Comparison of ENCODE assay signal across 8 cellular contexts in the genomic region with DNA sequence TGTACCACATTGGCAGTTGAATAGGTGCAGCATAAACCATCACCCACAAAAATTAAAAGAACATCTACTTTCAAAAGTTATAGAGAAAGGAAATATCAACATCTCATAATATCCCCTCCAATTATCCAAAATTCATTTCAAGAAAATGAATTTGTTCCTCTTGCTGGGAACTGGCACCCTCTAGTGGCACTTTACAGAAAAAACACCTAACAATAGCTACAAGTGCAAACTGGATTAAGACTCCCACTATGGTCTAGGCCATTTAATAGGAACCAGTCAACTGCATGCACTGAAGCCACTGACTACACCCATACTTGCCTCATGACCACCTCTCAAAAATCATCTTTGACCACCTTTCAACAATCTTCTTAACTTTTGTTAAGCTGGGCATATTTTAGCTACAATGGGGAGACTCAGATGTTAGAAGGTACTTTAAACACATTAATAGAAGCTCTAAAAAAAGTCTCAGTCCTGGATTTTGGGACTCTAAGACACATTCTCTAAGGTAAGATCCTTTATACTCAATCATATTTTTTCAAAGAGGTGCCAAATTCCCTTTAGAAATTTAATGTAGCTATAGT. TPM values are rescaled to one million over a fixed set of nuclear protein-coding genes. Genes with fewer than 3 reads are reported as not detected.
DNase-seq lines count a peak whose midpoint lies in the region; ATAC-seq and TF ChIP-seq lines count a peak whose summit lies in the region.

No MANE protein-coding gene starts in this region.

- no peaks in the 10 kb centered on the region for H3K9me2 ChIP-seq in OCI-LY1 (ENCODE audit: low read depth, low read length)

- ATAC-seq in HG03354 (IDR thresholded peaks at IDR 0.05; ENCODE audit: poor library complexity, severe bottlenecking, unreplicated experiment), result peak; percentile 75
- no peak for ATAC-seq in HG02870 (IDR thresholded peaks at IDR 0.05; ENCODE audit: unreplicated experiment)

- peak; percentile 49 for DNase-seq in NOMO-1 treated with DMSO at 0.1 percent for 48 hours (lab: John Stamatoyannopoulos, UW; ENCODE audit: unreplicated experiment)
- DNase-seq in NOMO-1 treated with dmso at 0.1 percent for 144 hours (lab: John Stamatoyannopoulos, UW; ENCODE audit: unreplicated experiment), result no peak
- DNase-seq in mammary epithelial cell, result peak; percentile 26
- peak; percentile 52 for DNase-seq in kidney tubule cell (ENCODE audit: low spot score)
- no peak for DNase-seq in type B pancreatic cell (ENCODE audit: extremely low spot score, unreplicated experiment)

- H3K36me3 ChIP-seq in OCI-LY1 (ENCODE audit: insufficient read depth, low read length) (peaks cover 60% of the 10 kb centered on the region), mammary epithelial cell (ENCODE audit: insufficient read depth, low read length) (peaks cover 36% of the 10 kb centered on the region)

- no peak overlapping the region for H3K4me3 Mint-ChIP-seq in type B pancreatic cell

- no peak overlapping the region for H2AFZ ChIP-seq in OCI-LY1 (ENCODE audit: low read length)
- H2AFZ ChIP-seq in mammary epithelial cell (ENCODE audit: low read depth, low read length), result no peak overlapping the region

- no peaks in the 10 kb centered on the region for H3K4me1 Mint-ChIP-seq in type B pancreatic cell (ENCODE audit: unreplicated experiment)

- H3K4me3 ChIP-seq in OCI-LY1 (ENCODE audit: low read depth, low read length, poor library complexity, severe bottlenecking) (no peak overlapping the region), mammary epithelial cell (replicated peaks in 1 of 3; ENCODE audit: insufficient read depth in 1 of 3, low read depth in 2 of 3, low read length in 3 of 3) (no peak overlapping the region)

- dilution Hi-C loops in mammary epithelial cell (cut with HindIII; ENCODE audit: low sequenced_read_pairs), result no loop called here

- in situ Hi-C loops in mammary epithelial cell (cut with MboI; ENCODE audit: low sequenced_read_pairs in 2 of 2), result loop anchor here in 1 of 2 donors (5.0 kb wide), 1 partner anchor 206 kb away; a partner anchor contains a TSS

- no peaks in the 10 kb centered on the region for H3K79me2 ChIP-seq in OCI-LY1 (ENCODE audit: insufficient read depth, low read length)
- peaks cover 8% of the 10 kb centered on the region for H3K79me2 ChIP-seq in mammary epithelial cell (ENCODE audit: insufficient read depth, low read length)

- peak; percentile 91 for TF ChIP-seq CTCF in OCI-LY1 (IDR thresholded peaks at IDR 0.05; ENCODE audit: low read length)
- TF ChIP-seq CTCF in mammary epithelial cell (conservative IDR thresholded peaks at IDR 0.05 in 1 of 2, IDR thresholded peaks at IDR 0.05 in 1 of 2; ENCODE audit: extremely low read depth in 1 of 2, insufficient read depth in 1 of 2, low read depth in 1 of 2, low read length in 2 of 2), result peak; percentile 75 to 77
- peak; percentile 96 for TF ChIP-seq CTCF in type B pancreatic cell (conservative IDR thresholded peaks at IDR 0.05)

- intact Hi-C loops in mammary epithelial cell (cut with micrococcal nuclease), result loop anchor here (1.0 kb wide), 2 partner anchors 186 to 201 kb away; no protein-coding TSS in a partner anchor

- H3K4me2 ChIP-seq in OCI-LY1 (ENCODE audit: low read length) (no peak overlapping the region), mammary epithelial cell (ENCODE audit: insufficient read depth, low read depth, low read length) (no peak overlapping the region)

- no peak overlapping the region for H3K27ac Mint-ChIP-seq in type B pancreatic cell

- H3K9ac ChIP-seq in OCI-LY1 (ENCODE audit: low read length) (no peak overlapping the region), mammary epithelial cell (ENCODE audit: insufficient read depth, low read length) (no peak overlapping the region)

- H3K27me3 Mint-ChIP-seq in type B pancreatic cell, result no peaks in the 10 kb centered on the region

- H4K20me1 ChIP-seq in OCI-LY1 (ENCODE audit: insufficient read depth, low read length) (no peaks in the 10 kb centered on the region), mammary epithelial cell (ENCODE audit: insufficient read depth, low read length) (no peaks in the 10 kb centered on the region)

- CTCF ChIA-PET in mammary epithelial cell (lab: Charles Lee; ENCODE audit: low non-redundant PET), result interaction anchor here (0.6 to 1.2 kb wide), 9 partner anchors 14 to 671 kb away, joined by 3 to 8 read pairs (median 4); no protein-coding TSS in a partner anchor

- H3K27me3 ChIP-seq in OCI-LY1 (ENCODE audit: insufficient read depth, low read length), result no peaks in the 10 kb centered on the region
- no peaks in the 10 kb centered on the region for H3K27me3 ChIP-seq in mammary epithelial cell (ENCODE audit: insufficient read depth, low read length)

- H3K4me1 ChIP-seq in OCI-LY1 (ENCODE audit: insufficient read depth, low read length, severe bottlenecking) (peaks cover 10% of the 10 kb centered on the region), mammary epithelial cell (ENCODE audit: insufficient read depth, low read length) (no peaks in the 10 kb centered on the region)

- H3K27ac ChIP-seq in OCI-LY1 (ENCODE audit: low read depth, low read length, poor library complexity, severe bottlenecking) (no peak overlapping the region), mammary epithelial cell (ENCODE audit: insufficient read depth, low read depth, low read length) (no peak overlapping the region)

- no TSS peak for BruUV-seq in mammary epithelial cell (replicated peaks; lab: Mats Ljungman, UMichigan)

- no peaks in the 10 kb centered on the region for H3K9me3 Mint-ChIP-seq in type B pancreatic cell

- no peaks in the 10 kb centered on the region for H3K9me3 ChIP-seq in OCI-LY1 (ENCODE audit: low read length)
- H3K9me3 ChIP-seq in mammary epithelial cell (replicated peaks; ENCODE audit: insufficient read depth, low read length), result no peaks in the 10 kb centered on the region

- peaks cover 41% of the 10 kb centered on the region for H3K36me3 Mint-ChIP-seq in type B pancreatic cell

- no peaks in the 10 kb centered on the region for H3F3A ChIP-seq in OCI-LY1 (ENCODE audit: insufficient read depth, low read length)

RNA-seq across cellular contexts. Expression of a gene that starts 17.3 kb away (rescaled TPM):
- 10 to 100 TPM; 11.2 to 21.0 TPM for total RNA-seq in mammary epithelial cell
- 6.5 TPM for polyA plus RNA-seq in mammary epithelial cell
- polyA minus RNA-seq in mammary epithelial cell, result 10.4 TPM
- total RNA-seq in type B pancreatic cell (ENCODE audit: low replicate concordance), result 15.0 and 18.2 TPM in 2 replicates

Comparison
In these comparisons a context has a peak if more than half of its experiments do, and no peak if none do; other contexts are left out.
1. DNase-seq: peak in NOMO-1 treated with DMSO at 0.1 percent for 48 hours (single experiment), mammary epithelial cell (single experiment) and kidney tubule cell (single experiment); none in NOMO-1 treated with dmso at 0.1 percent for 144 hours (single experiment) and type B pancreatic cell (single experiment).
2. Peak in every context shown above with its lines, with median percentiles within 50 percentile points of each other: CTCF ChIP-seq.